In the genomic region with DNA sequence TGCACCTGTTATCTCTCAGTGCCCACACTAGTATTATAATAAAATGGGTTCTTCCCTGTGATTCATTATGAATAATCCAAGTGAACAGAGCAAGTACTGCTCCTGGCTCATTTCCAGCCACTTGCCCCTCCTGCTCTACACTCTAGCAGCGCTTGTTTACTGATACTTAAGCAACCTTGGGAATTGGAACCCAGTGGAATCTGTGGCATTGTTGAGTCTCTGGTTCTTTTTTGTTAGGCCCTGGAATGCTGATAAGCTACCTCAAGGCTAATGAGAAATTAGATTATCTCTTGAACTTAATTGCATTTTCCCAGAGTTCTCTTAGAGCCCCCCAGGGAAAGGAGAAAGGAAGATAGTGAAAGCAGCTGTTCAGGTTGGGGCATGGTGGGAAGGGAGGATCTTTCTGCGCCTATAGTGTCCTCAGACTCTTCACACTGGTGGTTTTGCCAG, we compare ENCODE assay signal across 12 cellular contexts. TPM values are rescaled to one million over a fixed set of nuclear protein-coding genes. Genes with fewer than 3 reads are reported as not detected.
DNase-seq lines count a peak whose midpoint lies in the region; ATAC-seq and TF ChIP-seq lines count a peak whose summit lies in the region.
"Had no signal": no experiment of that assay in that cellular context is flagged by ENCODE, and none has a peak within 500 bp of the region (broad histone marks: within the 10 kb centered on the region; RNA-seq: fewer than 3 reads in every experiment).

No MANE protein-coding gene starts in this region.

- H3K27ac ChIP-seq in left lung (no peak overlapping the region), esophagus squamous epithelium (no peak overlapping the region)
- H3K27ac ChIP-seq: KMS-11, uterus had no signal

- intact Hi-C loops in left lung (cut with DNase I) (no loop called here), esophagus squamous epithelium (cut with DNase I) (no loop called here), sciatic nerve (cut with DNase I) (no loop called here)

- H3K9me3 Mint-ChIP-seq in activated CD4-positive, alpha-beta T cell treated with anti-CD3 and anti-CD28 coated beads, Interleukin-2, amount 10 ng/mL, durations not matched to agents 7 days and 5 days = no peaks in the 10 kb centered on the region
- H3K9me3 Mint-ChIP-seq: activated CD4-positive, alpha-beta memory T cell treated with anti-CD3 and anti-CD28 coated beads, Interleukin-2, amount 10 ng/mL, durations not matched to agents 7 days and 5 days had no signal

- no peaks in the 10 kb centered on the region for H3K27me3 Mint-ChIP-seq in activated CD4-positive, alpha-beta T cell treated with anti-CD3 and anti-CD28 coated beads, Interleukin-2, amount 10 ng/mL, durations not matched to agents 7 days and 5 days
- H3K27me3 Mint-ChIP-seq: activated CD4-positive, alpha-beta memory T cell treated with anti-CD3 and anti-CD28 coated beads, Interleukin-2, amount 10 ng/mL, durations not matched to agents 7 days and 5 days had no signal

- H3K4me1 Mint-ChIP-seq in activated CD4-positive, alpha-beta T cell treated with anti-CD3 and anti-CD28 coated beads, Interleukin-2, amount 10 ng/mL, durations not matched to agents 7 days and 5 days = no peaks in the 10 kb centered on the region
- H3K4me1 Mint-ChIP-seq: activated CD4-positive, alpha-beta memory T cell treated with anti-CD3 and anti-CD28 coated beads, Interleukin-2, amount 10 ng/mL, durations not matched to agents 7 days and 5 days had no signal

- no peak overlapping the region for H3K27ac Mint-ChIP-seq in activated CD4-positive, alpha-beta T cell treated with anti-CD3 and anti-CD28 coated beads, Interleukin-2, amount 10 ng/mL, durations not matched to agents 7 days and 5 days
- H3K27ac Mint-ChIP-seq: activated CD4-positive, alpha-beta memory T cell treated with anti-CD3 and anti-CD28 coated beads, Interleukin-2, amount 10 ng/mL, durations not matched to agents 7 days and 5 days had no signal

- DNase-seq in Caki2 (ENCODE audit: low read depth) = peak; percentile 36
- peak; percentile 46 for DNase-seq in LHCN-M2 (ENCODE audit: low read depth)
- peak; percentile 95 for DNase-seq in amniotic epithelial cell (ENCODE audit: low read depth)
- DNase-seq in left lung = peak in 1 of 2 donors; percentile 66
- no peak for DNase-seq in CD1c-positive myeloid dendritic cell (ENCODE audit: extremely low spot score)
- DNase-seq in esophagus squamous epithelium (lab: John Stamatoyannopoulos, UW) = no peak
- no peak for DNase-seq in activated CD4-positive, alpha-beta T cell treated with anti-CD3 and anti-CD28 coated beads, Interleukin-2, amount 10 ng/mL, durations not matched to agents 7 days and 5 days
- DNase-seq in sciatic nerve (ENCODE audit: low spot score) = no peak
- DNase-seq: activated CD4-positive, alpha-beta memory T cell treated with anti-CD3 and anti-CD28 coated beads, Interleukin-2, amount 10 ng/mL, durations not matched to agents 7 days and 5 days; anterior cingulate cortex; uterus had no signal

- H3K4me3 Mint-ChIP-seq in activated CD4-positive, alpha-beta T cell treated with anti-CD3 and anti-CD28 coated beads, Interleukin-2, amount 10 ng/mL, durations not matched to agents 7 days and 5 days = no peak overlapping the region
- H3K4me3 Mint-ChIP-seq: activated CD4-positive, alpha-beta memory T cell treated with anti-CD3 and anti-CD28 coated beads, Interleukin-2, amount 10 ng/mL, durations not matched to agents 7 days and 5 days had no signal

- H3K4me1 ChIP-seq in left lung (no peaks in the 10 kb centered on the region), esophagus squamous epithelium (peaks cover 0 to 5% (median 0%) of the 10 kb centered on the region in 3 donors)
- H3K4me1 ChIP-seq: uterus had no signal

- H3K36me3 ChIP-seq in left lung (no peaks in the 10 kb centered on the region), esophagus squamous epithelium (no peaks in the 10 kb centered on the region)
- H3K36me3 ChIP-seq: uterus had no signal

- H3K4me3 ChIP-seq in left lung (no peak overlapping the region), esophagus squamous epithelium (no peak overlapping the region)
- H3K4me3 ChIP-seq: uterus had no signal

- WGBS in esophagus squamous epithelium, 2 donors = 20 to 83% methylated on average over 1 to 2 of the region's 2 CpGs

- in situ Hi-C loops in Caki2 (cut with HindIII; ENCODE audit: low pct_unique_long_range_greater_than_20kb, low sequenced_read_pairs) = no loop called here

- H3K36me3 Mint-ChIP-seq in activated CD4-positive, alpha-beta T cell treated with anti-CD3 and anti-CD28 coated beads, Interleukin-2, amount 10 ng/mL, durations not matched to agents 7 days and 5 days (ENCODE audit: low read depth) = no peaks in the 10 kb centered on the region

- POLR2A ChIA-PET in activated CD4-positive, alpha-beta T cell treated with anti-CD3 and anti-CD28 coated beads, Interleukin-2, amount 10 ng/mL, durations not matched to agents 7 days and 5 days (lab: Charles Lee) = no interaction called here

- no peaks in the 10 kb centered on the region for H3K27me3 ChIP-seq in left lung
- no peaks in the 10 kb centered on the region for H3K27me3 ChIP-seq in esophagus squamous epithelium
- H3K27me3 ChIP-seq: uterus had no signal

- H3K9me3 ChIP-seq in left lung (no peaks in the 10 kb centered on the region), esophagus squamous epithelium (no peaks in the 10 kb centered on the region)
- H3K9me3 ChIP-seq: uterus had no signal

- CTCF ChIA-PET in activated CD4-positive, alpha-beta T cell treated with anti-CD3 and anti-CD28 coated beads, Interleukin-2, amount 10 ng/mL, durations not matched to agents 7 days and 5 days (lab: Charles Lee) = interaction anchor here (0.6 to 1.2 kb wide), 2 partner anchors 11 to 812 kb away, joined by 3 read pairs; no protein-coding TSS in a partner anchor

- no peak for TF ChIP-seq POLR2A in esophagus squamous epithelium (IDR thresholded peaks at IDR 0.05)

- TF ChIP-seq CTCF in left lung (IDR thresholded peaks at IDR 0.05) (no peak), esophagus squamous epithelium (IDR thresholded peaks at IDR 0.05) (no peak)

- ATAC-seq in left lung = peak; percentile 91
- no peak for ATAC-seq in sciatic nerve

RNA-seq across cellular contexts. Expression of a gene that starts 34.0 kb away (rescaled TPM):
- total RNA-seq in Caki2 (2014; rRNA removed; shearing (Covaris generic); ENCODE audit: low replicate concordance) = 12.5 and 14.0 TPM in 2 replicates
- total RNA-seq in LHCN-M2 (2014; rRNA removed) (0.06 and 0.26 TPM in 2 replicates), left lung (1 to 10 TPM; 4.3 to 6.1 TPM), esophagus squamous epithelium (10 to 100 TPM in 1 of 4 donors, 1 to 10 TPM in 3; 1.1 to 23.1 (median 4.2) TPM), sciatic nerve (17.8 TPM)
- polyA plus RNA-seq in LHCN-M2 (2012) = 0.07 TPM
- total RNA-seq in activated CD4-positive, alpha-beta T cell treated with anti-CD3 and anti-CD28 coated beads, Interleukin-2, amount 10 ng/mL, durations not matched to agents 7 days and 5 days = 1 to 10 TPM; 1.2 to 1.4 TPM

Comparison
In these comparisons a context has a peak if more than half of its experiments do, and no peak if none do; other contexts are left out.
1. DNase-seq: peak in Caki2 (single experiment), LHCN-M2 (single experiment) and amniotic epithelial cell (single experiment); none in CD1c-positive myeloid dendritic cell (single experiment), esophagus squamous epithelium (single experiment), activated CD4-positive, alpha-beta T cell treated with anti-CD3 and anti-CD28 coated beads, Interleukin-2, amount 10 ng/mL, durations not matched to agents 7 days and 5 days (single experiment) and sciatic nerve (single experiment).